ENCODE assay signal across 1 cellular context in genomic region chr14:53742226-53742607, GRCh38.
TF ChIP-seq lines count a peak whose summit lies in the region.

No MANE protein-coding gene starts in this region.

TF ChIP-seq in HCT116, 20 proteins besides CTCF, POLR2A, EP300 and RAD21:
- TF ChIP-seq TCF7L2 (IDR thresholded peaks at IDR 0.05; ENCODE audit: borderline replicate concordance, extremely low read depth, insufficient read depth, insufficient read length): peak; percentile 42
- TF ChIP-seq MAX (IDR thresholded peaks at IDR 0.05): no peak
- peak; percentile 22; the same call in 1 of the 2 replicates for TF ChIP-seq FOSL1 (IDR thresholded peaks at IDR 0.05; ENCODE audit: low read depth)
- TF ChIP-seq JUND (IDR thresholded peaks at IDR 0.05): 0 out of 2 replicates have a peak, but pooled peaks have one; percentile 22
